In the genomic region with DNA sequence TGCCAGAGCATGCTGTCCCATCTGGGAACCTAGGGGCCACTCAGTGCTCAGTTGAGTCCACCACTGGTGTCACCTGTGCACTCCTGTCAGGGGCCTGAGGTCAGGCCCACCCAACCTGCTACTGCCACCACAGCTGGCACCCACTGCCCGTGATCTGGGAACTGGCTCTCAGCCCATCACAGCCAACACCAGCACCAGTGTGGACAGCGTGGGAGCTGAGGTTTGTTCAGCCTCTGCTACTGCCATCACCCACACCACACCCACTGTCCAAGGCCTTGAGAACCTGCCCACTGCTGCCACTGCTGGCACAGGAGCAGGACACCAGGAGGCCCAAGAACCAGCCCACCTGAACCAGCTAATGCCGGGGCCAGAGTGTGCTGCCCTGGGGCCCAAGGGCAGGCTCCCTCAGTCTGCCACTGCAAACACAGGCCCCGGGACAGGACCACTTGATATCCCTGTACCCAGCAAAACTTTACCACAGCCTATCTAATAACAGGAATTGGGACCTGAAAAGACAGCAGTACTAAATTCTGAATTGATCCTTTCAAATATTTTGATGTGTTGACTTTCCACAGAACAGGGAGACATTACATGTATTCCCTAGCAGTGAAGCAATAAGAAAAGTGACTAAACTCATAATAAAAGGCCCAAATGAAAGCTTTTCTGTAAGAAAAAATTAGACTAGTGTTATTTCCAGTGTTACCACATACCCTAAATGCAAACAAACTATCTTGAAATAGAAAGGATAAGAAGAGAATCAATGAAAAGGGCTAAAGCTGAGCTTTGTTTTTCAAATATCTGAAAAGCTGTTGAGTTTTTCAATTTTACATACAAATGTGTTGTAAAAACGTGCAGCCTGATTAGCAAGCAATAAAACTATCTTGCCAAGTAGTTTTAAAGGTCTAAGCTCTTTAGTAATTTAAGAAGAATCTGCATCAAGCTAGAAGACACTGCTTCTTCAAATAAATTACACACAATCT, we compare ENCODE assay signal across 14 cellular contexts.
A peak's percentile ranks its signal among the peaks of the same experiment; 100 is the strongest.
DNase-seq lines count a peak whose midpoint lies in the region; ATAC-seq, FAIRE-seq and TF ChIP-seq lines count a peak whose summit lies in the region.
"Had no signal": no experiment of that assay in that cellular context is flagged by ENCODE, and none has a peak within 500 bp of the region (broad histone marks: within the 10 kb centered on the region; RNA-seq: fewer than 3 reads in every experiment).

No MANE protein-coding gene starts in this region.

- H2AFZ ChIP-seq in H1 (ENCODE audit: low read length) (no peak overlapping the region), smooth muscle cell (ENCODE audit: low read depth) (peak overlapping the region; percentile 26), HepG2 (ENCODE audit: low read length) (no peak overlapping the region)

- H3F3A ChIP-seq in smooth muscle cell (ENCODE audit: low read depth), result no peaks in the 10 kb centered on the region

- no peak overlapping the region for H2BK5ac ChIP-seq in H1 (ENCODE audit: low read depth, low read length)

- H2BK20ac ChIP-seq in H1 (ENCODE audit: low read length), result 0 out of 2 replicates have a peak overlapping the region, but pooled peaks have one; percentile 72

- H3K23me2 ChIP-seq in H1 (ENCODE audit: low read depth, low read length), result no peaks in the 10 kb centered on the region

- no peak overlapping the region for H3K23ac ChIP-seq in H1 (ENCODE audit: insufficient read length)

- TF ChIP-seq POLR2A in H1 (IDR thresholded peaks at IDR 0.05; ENCODE audit: control extremely low read depth in 1 of 2, low read depth in 2 of 2, low read length in 2 of 2) (no peak), HepG2 (IDR thresholded peaks at IDR 0.05; ENCODE audit: insufficient read depth in 1 of 2, low read depth in 2 of 2, low read length in 2 of 2) (no peak)

- H3K79me1 ChIP-seq in H1 (ENCODE audit: low read depth, low read length), result no peaks in the 10 kb centered on the region

- H3K27me3 ChIP-seq in H1 (replicated peaks in 1 of 4; ENCODE audit: control insufficient read depth in 3 of 4, extremely low read depth in 1 of 4, insufficient read depth in 3 of 4, low read length in 3 of 4) (no peaks in the 10 kb centered on the region), smooth muscle cell (ENCODE audit: low read depth) (no peaks in the 10 kb centered on the region), HepG2 (ENCODE audit: control insufficient read depth in 1 of 2, insufficient read depth in 2 of 2, low read length in 2 of 2) (no peaks in the 10 kb centered on the region)

- no peak overlapping the region for H4K5ac ChIP-seq in H1 (ENCODE audit: insufficient read length, low read depth, low read length)

- H4K8ac ChIP-seq in H1 (ENCODE audit: extremely low read depth, insufficient read depth, low read length), result peak overlapping the region; percentile 35

- no peak overlapping the region for H3K4me3 ChIP-seq in H1 (ENCODE audit: extremely low read depth in 1 of 4, insufficient read depth in 2 of 4, low read depth in 3 of 4, low read length in 4 of 4)
- no peak overlapping the region for H3K4me3 ChIP-seq in smooth muscle cell
- H3K4me3 ChIP-seq in coronary artery, result no peak overlapping the region
- no peak overlapping the region for H3K4me3 ChIP-seq in HepG2 (replicated peaks in 1 of 3; ENCODE audit: insufficient read depth in 1 of 3, low read depth in 2 of 3, low read length in 3 of 3)
- H3K4me3 ChIP-seq: K562 had no signal

- ATAC-seq in HepG2, result no peak
- ATAC-seq: CD8-positive, alpha-beta T cell; HCT116; K562 had no signal

- no peak overlapping the region for H3K14ac ChIP-seq in H1 (ENCODE audit: insufficient read length)

- intact Hi-C loops in HepG2 (cut with micrococcal nuclease; ENCODE audit: unreplicated experiment), result no loop called here

- no peak for TF ChIP-seq CTCF in D721Med (IDR thresholded peaks at IDR 0.05; ENCODE audit: insufficient read depth, missing control alignments)
- TF ChIP-seq CTCF in H1 (IDR thresholded peaks at IDR 0.05; ENCODE audit: control extremely low read depth in 1 of 3, insufficient read depth in 1 of 3, low read depth in 1 of 3, low read length in 3 of 3), result no peak
- no peak for TF ChIP-seq CTCF in smooth muscle cell (IDR thresholded peaks at IDR 0.05; ENCODE audit: borderline replicate concordance, insufficient read depth, poor library complexity, severe bottlenecking)
- no peak for TF ChIP-seq CTCF in coronary artery (IDR thresholded peaks at IDR 0.05)
- no peak for TF ChIP-seq CTCF in HepG2 (CRISPR knock-in tag; IDR thresholded peaks at IDR 0.05)

- H3K4me2 ChIP-seq in H1 (ENCODE audit: insufficient read depth in 1 of 2, low read depth in 2 of 2, low read length in 2 of 2) (no peak overlapping the region), smooth muscle cell (no peak overlapping the region), HepG2 (ENCODE audit: low read depth, low read length) (no peak overlapping the region)

- FAIRE-seq in D721Med (lab: Jason Lieb, UNC), result peak; percentile 72
- no peak for FAIRE-seq in H1 (lab: Jason Lieb, UNC)
- FAIRE-seq in urothelium cell line (lab: Jason Lieb, UNC), result peak; percentile 66
- FAIRE-seq in HepG2 (lab: Jason Lieb, UNC), result no peak
- FAIRE-seq: GM18507, K562 had no signal

- H3K9me3 ChIP-seq in H1 (ENCODE audit: insufficient read depth in 2 of 2, low read depth in 1 of 2, low read length in 1 of 2), result no peaks in the 10 kb centered on the region
- no peaks in the 10 kb centered on the region for H3K9me3 ChIP-seq in smooth muscle cell (replicated peaks; ENCODE audit: low read depth)
- no peaks in the 10 kb centered on the region for H3K9me3 ChIP-seq in HepG2 (ENCODE audit: low read length)

- no peak for TF ChIP-seq RAD21 in H1 (IDR thresholded peaks at IDR 0.05 in 1 of 2, conservative IDR thresholded peaks at IDR 0.05 in 1 of 2; ENCODE audit: low read depth in 2 of 2, low read length in 2 of 2)
- no peak for TF ChIP-seq RAD21 in HepG2 (CRISPR knock-in tag; IDR thresholded peaks at IDR 0.05)

- no peak overlapping the region for H2AK5ac ChIP-seq in H1 (ENCODE audit: low read depth, low read length)

- TF ChIP-seq EP300 in H1 (IDR thresholded peaks at IDR 0.05; ENCODE audit: borderline replicate concordance in 1 of 2, low read depth in 2 of 2, low read length in 2 of 2) (no peak), HepG2 (IDR thresholded peaks at IDR 0.05; ENCODE audit: low read depth in 2 of 2, low read length in 2 of 2) (no peak), HepG2 (CRISPR knock-in tag; IDR thresholded peaks at IDR 0.05; ENCODE audit: borderline replicate concordance) (no peak)

- CTCF ChIA-PET in H1 (lab: Charles Lee; ENCODE audit: partially characterized antibody), result interaction anchor here (0.6 to 1.6 kb wide), 5 partner anchors 17 to 1525 kb away, joined by 3 to 4 read pairs (median 3); no protein-coding TSS in a partner anchor
- CTCF ChIA-PET in HepG2 (lab: Yijun Ruan, JAX; ENCODE audit: low intra/inter-chr PET ratio, low total read pairs), result no interaction called here

- peaks cover 0 to 3% (median 0%) of the 10 kb centered on the region in 4 experiments; a peak in 1 of 7 replicates for H3K4me1 ChIP-seq in H1 (replicated peaks in 1 of 4; ENCODE audit: control insufficient read depth in 3 of 4, insufficient read depth in 4 of 4, low read length in 3 of 4)
- H3K4me1 ChIP-seq in smooth muscle cell (ENCODE audit: low read depth), result no peaks in the 10 kb centered on the region
- no peaks in the 10 kb centered on the region for H3K4me1 ChIP-seq in HepG2 (ENCODE audit: insufficient read depth, low read length)

- H4K91ac ChIP-seq in H1 (replicated peaks; ENCODE audit: insufficient read length, low read length), result peak overlapping the region; percentile 65

- no peak for DNase-seq in D721Med (ENCODE audit: insufficient read length, low spot score)
- DNase-seq in H1 (ENCODE audit: low read depth in 1 of 2, low spot score in 2 of 2), result no peak
- no peak for DNase-seq in smooth muscle cell (lab: John Stamatoyannopoulos, UW; ENCODE audit: unreplicated experiment)
- DNase-seq in urothelium cell line (ENCODE audit: low spot score), result no peak
- no peak for DNase-seq in DMS114 treated with DMSO at 0.1 percent for 48 hours (lab: John Stamatoyannopoulos, UW; ENCODE audit: unreplicated experiment)
- DNase-seq in coronary artery (ENCODE audit: low spot score), result no peak
- no peak for DNase-seq in HepG2 (ENCODE audit: low spot score)
- DNase-seq: CD8-positive, alpha-beta T cell; COR-L47 had no signal

- H2BK15ac ChIP-seq in H1 (ENCODE audit: low read length), result no peak overlapping the region

- in situ Hi-C loops in HepG2 (cut with HindIII; ENCODE audit: extremely low pct_ligation_motif_present, low pct_unique_long_range_greater_than_20kb), result no loop called here

- H3K36me3 ChIP-seq in H1 (ENCODE audit: control insufficient read depth in 2 of 4, insufficient read depth in 4 of 4, low read length in 3 of 4), result no peaks in the 10 kb centered on the region
- no peaks in the 10 kb centered on the region for H3K36me3 ChIP-seq in smooth muscle cell (ENCODE audit: low read depth)
- no peaks in the 10 kb centered on the region for H3K36me3 ChIP-seq in HepG2 (replicated peaks in 1 of 2; ENCODE audit: control insufficient read depth in 1 of 2, insufficient read depth in 2 of 2, low read length in 2 of 2)

- H2BK120ac ChIP-seq in H1 (replicated peaks; ENCODE audit: low read depth, low read length), result no peak overlapping the region

- H4K20me1 ChIP-seq in H1 (replicated peaks in 1 of 2; ENCODE audit: control insufficient read depth in 1 of 2, insufficient read depth in 2 of 2, low read length in 2 of 2), result no peaks in the 10 kb centered on the region
- H4K20me1 ChIP-seq in smooth muscle cell (ENCODE audit: low read depth), result no peaks in the 10 kb centered on the region
- no peaks in the 10 kb centered on the region for H4K20me1 ChIP-seq in HepG2 (ENCODE audit: insufficient read depth, low read length)

- H3K79me2 ChIP-seq in H1 (ENCODE audit: control insufficient read depth in 1 of 2, insufficient read depth in 2 of 2, low read length in 2 of 2), result no peaks in the 10 kb centered on the region
- H3K79me2 ChIP-seq in smooth muscle cell (ENCODE audit: low read depth), result no peaks in the 10 kb centered on the region
- H3K79me2 ChIP-seq in HepG2 (ENCODE audit: insufficient read depth, low read length), result no peaks in the 10 kb centered on the region

- H3K27ac ChIP-seq in H1 (ENCODE audit: low read depth, low read length), result no peak overlapping the region
- no peak overlapping the region for H3K27ac ChIP-seq in smooth muscle cell (ENCODE audit: low read depth)
- H3K27ac ChIP-seq in coronary artery, result no peak overlapping the region
- H3K27ac ChIP-seq in HepG2 (ENCODE audit: extremely low read length, insufficient read depth, low read length), result no peak overlapping the region
- H3K27ac ChIP-seq: 22Rv1, HL-60 had no signal

- no peak overlapping the region for H3K18ac ChIP-seq in H1 (ENCODE audit: extremely low read depth, low read length)

- H3K9ac ChIP-seq in H1 (replicated peaks in 1 of 4; ENCODE audit: extremely low read depth in 1 of 4, low read depth in 3 of 4, low read length in 3 of 4) (no peak overlapping the region), smooth muscle cell (ENCODE audit: low read depth) (no peak overlapping the region), HepG2 (ENCODE audit: insufficient read depth, low read depth, low read length) (no peak overlapping the region)

- POLR2A ChIA-PET in H1 (lab: Charles Lee; ENCODE audit: partially characterized antibody), result no interaction called here
- POLR2A ChIA-PET in HepG2 (lab: Yijun Ruan, JAX), result no interaction called here

- no peak overlapping the region for H3K56ac ChIP-seq in H1 (replicated peaks; ENCODE audit: insufficient read length, low read depth, low read length)

- BruUV-seq in HepG2 (replicated peaks; lab: Mats Ljungman, UMichigan), result no TSS peak

- 82% methylated on average over 5 of the region's 5 CpGs; no CpG with 5 or more reads in 1 of the 2 experiments for WGBS in H1 (ENCODE audit: extremely low coverage in 1 of 2, insufficient coverage in 1 of 2, insufficient read length in 1 of 2, insufficient replicate concordance in 2 of 2, low coverage in 1 of 2, low lambda C conversion rate in 2 of 2, missing lambda C conversion rate in 1 of 2), 2 experiments
- 78% methylated on average over 5 of the region's 5 CpGs for WGBS in smooth muscle cell (ENCODE audit: low lambda C conversion rate)
- 0% methylated on average over 4 of the region's 5 CpGs for WGBS in HepG2 (ENCODE audit: low lambda C conversion rate)

- H3K4ac ChIP-seq in H1 (replicated peaks; ENCODE audit: insufficient read length, low read depth, low read length), result no peak overlapping the region

- 0 out of 2 replicates have a peak overlapping the region, but pooled peaks have one; percentile 23 for H2BK12ac ChIP-seq in H1 (ENCODE audit: low read depth, low read length)
